Comparison of ENCODE assay signal across 8 cellular contexts in genomic region chr2:95991351-95992094, GRCh38. TPM values are rescaled to one million over a fixed set of nuclear protein-coding genes. Genes with fewer than 3 reads are reported as not detected.
DNase-seq lines count a peak whose midpoint lies in the region; ATAC-seq, FAIRE-seq and TF ChIP-seq lines count a peak whose summit lies in the region.
"Not testable (repeated sequence)": the region's sequence is repeated elsewhere in the genome, so short reads cannot be mapped to it uniquely, and the experiment has no call there.

Gene ANKRD36C, minus strand, starts transcription at chr2:95991824. Its CDS starts 116 bp downstream, at chr2:95991708.

- not testable (repeated sequence) for H3K9ac ChIP-seq in H9 (ENCODE audit: extremely low read depth, insufficient read length, low read length)

- not testable (repeated sequence) for H2BK20ac ChIP-seq in H9 (ENCODE audit: low read depth, low read length, poor library complexity, severe bottlenecking)

- not testable (repeated sequence) for H3K36me3 Mint-ChIP-seq in H9 (ENCODE audit: insufficient read depth in 1 of 3, low read depth in 3 of 3); type B pancreatic cell

- H2BK12ac ChIP-seq in H9 (ENCODE audit: insufficient read length, low read depth, low read length): not testable (repeated sequence)

- not testable (repeated sequence) for H3K4ac ChIP-seq in H9 (ENCODE audit: low read depth, low read length)

- H3K4me3 ChIP-seq in WERI-Rb-1 (ENCODE audit: low read depth, low read length) (peak within 1 kb of the TSS; percentile 83), cardiac fibroblast (replicated peaks in 1 of 2; ENCODE audit: low read depth in 2 of 2, low read length in 2 of 2) (peak within 1 kb of the TSS; percentile 61 to 79), right cardiac atrium (ENCODE audit: low read length) (peak within 1 kb of the TSS; percentile 95)

- not testable (repeated sequence) for H3K23ac ChIP-seq in H9 (ENCODE audit: insufficient read length, low read depth, low read length)

- H3T11ph ChIP-seq in H9 (ENCODE audit: low read length): not testable (repeated sequence)

- H3K14ac ChIP-seq in H9 (ENCODE audit: insufficient read depth, low read length): not testable (repeated sequence)

- H3K79me2 ChIP-seq in H9 (ENCODE audit: insufficient read depth, low read length): not testable (repeated sequence)

- H3K27me3 Mint-ChIP-seq in H9 (ENCODE audit: low read depth) (peaks cover 15% of the 10 kb centered on the region), type B pancreatic cell (peaks cover 20% of the 10 kb centered on the region)

- not testable (repeated sequence) for H3K27ac ChIP-seq in H9 (ENCODE audit: insufficient read length, low read depth, low read length)
- peak within 1 kb of the TSS; percentile 86 for H3K27ac ChIP-seq in WERI-Rb-1
- H3K27ac ChIP-seq in right cardiac atrium (ENCODE audit: low read length): peak within 1 kb of the TSS; percentile 95

- not testable (repeated sequence) for H3K23me2 ChIP-seq in H9 (ENCODE audit: insufficient read length, low read depth, low read length, poor library complexity, severe bottlenecking)

- not testable (repeated sequence) for DNase-seq in GM12892 (ENCODE audit: insufficient read length); H9; omental fat pad (ENCODE audit: low spot score); type B pancreatic cell (ENCODE audit: extremely low spot score, unreplicated experiment)
- DNase-seq in HT-29 (ENCODE audit: low spot score) (peak; percentile 47), WERI-Rb-1 (peak; percentile 52), cardiac fibroblast (ENCODE audit: low read depth in 2 of 2) (peak; percentile 35 to 46), right cardiac atrium (peak; percentile 17 to 67 (median 47))

- H2AK5ac ChIP-seq in H9 (ENCODE audit: insufficient read length, low read length): not testable (repeated sequence)

- intact Hi-C loops in right cardiac atrium (cut with DNase I): loop anchor here in 1 of 4 donors (10.0 kb wide), 1 partner anchor 123 kb away; the partner anchor contains the start of gene ADRA2B

- H3K4me3 Mint-ChIP-seq in H9 (peak within 1 kb of the TSS; percentile 86 to 94), type B pancreatic cell (peak within 1 kb of the TSS; percentile 99)

- H4K5ac ChIP-seq in H9 (ENCODE audit: insufficient read length, low read depth, low read length): not testable (repeated sequence)

- ATAC-seq in right cardiac atrium (peak; percentile 97), omental fat pad (ENCODE audit: low FRiP score) (peak; percentile 98)

- peak within 1 kb of the TSS; percentile 83 for H3K4me2 ChIP-seq in H9 (ENCODE audit: insufficient read depth, insufficient read length, low read length)

- H3K27ac Mint-ChIP-seq in H9: peak within 1 kb of the TSS in 2 of 3 experiments; percentile 22 to 68; a peak in 2 of 7 replicates
- H3K27ac Mint-ChIP-seq in type B pancreatic cell: peak within 1 kb of the TSS; percentile 95

- H2BK15ac ChIP-seq in H9 (ENCODE audit: low read depth, low read length): not testable (repeated sequence)

- H3K27me3 ChIP-seq in H9 (ENCODE audit: insufficient read depth, low read length); WERI-Rb-1 (ENCODE audit: insufficient read depth, low read depth, severe bottlenecking); right cardiac atrium (ENCODE audit: control insufficient read depth, insufficient read depth): not testable (repeated sequence)

- no CpG with 5 or more reads among the region's 56 CpGs for WGBS in H9 (ENCODE audit: extremely low coverage, insufficient read length, low lambda C conversion rate)
- under 1% methylated on average over 31 of the region's 56 CpGs for WGBS in right cardiac atrium

- not testable (repeated sequence) for H2BK120ac ChIP-seq in H9 (ENCODE audit: low read depth, low read length, poor library complexity, severe bottlenecking)

- not testable (repeated sequence) for H4K20me1 ChIP-seq in H9 (ENCODE audit: control insufficient read depth, insufficient read depth, insufficient read length)

- H3K9me3 ChIP-seq in H9 (ENCODE audit: control insufficient read depth, low read depth, low read length); WERI-Rb-1 (ENCODE audit: severe bottlenecking); right cardiac atrium (ENCODE audit: control insufficient read depth, low read length): not testable (repeated sequence)

- TF ChIP-seq POLR2A in GM12892 (IDR thresholded peaks at IDR 0.05; ENCODE audit: low read depth, low read length): peak; percentile 25; the same call in 1 of the 2 replicates

- not testable (repeated sequence) for H3K79me1 ChIP-seq in H9 (ENCODE audit: insufficient read depth, low read depth, low read length, poor library complexity, severe bottlenecking)

- H3K18ac ChIP-seq in H9 (ENCODE audit: insufficient read length, low read depth, low read length): not testable (repeated sequence)

- not testable (repeated sequence) for H3K56ac ChIP-seq in H9 (ENCODE audit: insufficient read length, low read depth, low read length)

- peak; percentile 63 for FAIRE-seq in GM12892 (lab: Jason Lieb, UNC)

- not testable (repeated sequence) for H3K4me1 Mint-ChIP-seq in H9; type B pancreatic cell (ENCODE audit: unreplicated experiment)

- not testable (repeated sequence) for TF ChIP-seq CTCF in H9 (conservative IDR thresholded peaks at IDR 0.05); WERI-Rb-1 (IDR thresholded peaks at IDR 0.05; ENCODE audit: low read depth, low read length); cardiac fibroblast (IDR thresholded peaks at IDR 0.05; ENCODE audit: low read depth, low read length); omental fat pad (IDR thresholded peaks at IDR 0.05); type B pancreatic cell (conservative IDR thresholded peaks at IDR 0.05)

- not testable (repeated sequence) for H2BK5ac ChIP-seq in H9 (ENCODE audit: insufficient read length, low read length)

- H4K8ac ChIP-seq in H9 (replicated peaks; ENCODE audit: insufficient read length, low read depth, low read length): not testable (repeated sequence)

- not testable (repeated sequence) for H3K9me3 Mint-ChIP-seq in H9, type B pancreatic cell

- not testable (repeated sequence) for H4K91ac ChIP-seq in H9 (ENCODE audit: insufficient read length, low read depth, low read length)

- H2AFZ ChIP-seq in H9 (ENCODE audit: low read length): not testable (repeated sequence)

- not testable (repeated sequence) for H3K36me3 ChIP-seq in WERI-Rb-1

- H3K4me1 ChIP-seq in H9 (ENCODE audit: insufficient read depth, low read length); right cardiac atrium (ENCODE audit: control insufficient read depth, insufficient read depth, low read length): not testable (repeated sequence)

RNA-seq across cellular contexts. Expression of gene ANKRD36C, which starts in this region (rescaled TPM):
- 20.2 TPM for polyA plus RNA-seq in GM12892 (2012; ENCODE audit: missing spikeins)
- total RNA-seq in H9 (2021) (8.2 and 9.5 TPM in 2 replicates), right cardiac atrium (10 to 100 TPM; 10.2 to 11.2 (median 10.6) TPM), omental fat pad (10 to 100 TPM; 24.0 to 71.9 (median 27.1) TPM), type B pancreatic cell (ENCODE audit: low replicate concordance) (10.8 and 47.0 TPM in 2 replicates)
- 7.3 and 9.8 TPM in 2 replicates for total RNA-seq in HT-29 (2014; rRNA removed; shearing (Covaris generic))
- 3.1 TPM for polyA plus RNA-seq in right cardiac atrium
